Comparison of ENCODE assay signal across 10 cellular contexts in genomic region chr7:137985253-137985896, GRCh38. TPM values are rescaled to one million over a fixed set of nuclear protein-coding genes. Genes with fewer than 3 reads are reported as not detected.
DNase-seq lines count a peak whose midpoint lies in the region; ATAC-seq, FAIRE-seq and TF ChIP-seq lines count a peak whose summit lies in the region.
"Had no signal": no experiment of that assay in that cellular context is flagged by ENCODE, and none has a peak within 500 bp of the region (broad histone marks: within the 10 kb centered on the region; RNA-seq: fewer than 3 reads in every experiment).

No MANE protein-coding gene starts in this region.

- in situ Hi-C loops in K562 (cut with MboI), result no loop called here

- no peak for TF ChIP-seq CTCF in K562 (IDR thresholded peaks at IDR 0.05 in 2 of 3, conservative IDR thresholded peaks at IDR 0.05 in 1 of 3; ENCODE audit: insufficient read depth in 2 of 3, low read depth in 1 of 3, low read length in 3 of 3)
- TF ChIP-seq CTCF in thyroid gland (IDR thresholded peaks at IDR 0.05), result no peak

- CTCF ChIA-PET in K562 (lab: Yijun Ruan, JAX; ENCODE audit: low intra/inter-chr PET ratio), result interaction anchor here (0.7 kb wide), 1 partner anchor 20 kb away, joined by 3 read pairs; no protein-coding TSS in a partner anchor

- no peak overlapping the region for H3K4me2 ChIP-seq in K562 (ENCODE audit: insufficient read depth, low read length)

- H3K9me1 ChIP-seq in K562 (ENCODE audit: control insufficient read depth, insufficient read depth, low read length), result peaks cover 10% of the 10 kb centered on the region

- FAIRE-seq in K562 (lab: Jason Lieb, UNC), result no peak

- H3K27ac ChIP-seq in K562 (ENCODE audit: extremely low read depth, low read depth, low read length) (peak overlapping the region; percentile 38; the same call in 1 of the 3 replicates), thyroid gland (peak overlapping the region; percentile 73 to 91 (median 78))
- H3K27ac ChIP-seq: 22Rv1 had no signal

- 87% methylated on average over 8 of the region's 8 CpGs for WGBS in K562 (ENCODE audit: insufficient coverage, low coverage, missing lambda C conversion rate)
- WGBS in thyroid gland, 2 donors, result 47 to 59% methylated on average over 7 to 8 of the region's 8 CpGs

- ATAC-seq in HG02884 (IDR thresholded peaks at IDR 0.05; ENCODE audit: unreplicated experiment) (peak; percentile 44), K562 (peak; percentile 10; the same call in 1 of the 3 replicates)

- intact Hi-C loops in K562 (cut with micrococcal nuclease), result no loop called here
- intact Hi-C loops in thyroid gland (cut with DNase I), result no loop called here

- TF ChIP-seq RAD21 in K562 (CRISPR knock-in tag; conservative IDR thresholded peaks at IDR 0.05 in 1 of 2, IDR thresholded peaks at IDR 0.05 in 1 of 2), result no peak

- H2AFZ ChIP-seq in K562 (ENCODE audit: low read depth, low read length), result no peak overlapping the region

- TF ChIP-seq POLR2A in K562 (conservative IDR thresholded peaks at IDR 0.05) (no peak), thyroid gland (IDR thresholded peaks at IDR 0.05) (no peak)

- H3K27me3 ChIP-seq in K562 (ENCODE audit: control insufficient read depth in 2 of 2, insufficient read depth in 2 of 2, low read length in 2 of 2), result no peaks in the 10 kb centered on the region
- no peaks in the 10 kb centered on the region for H3K27me3 ChIP-seq in thyroid gland

- H3K4me3 ChIP-seq in K562 (no peak overlapping the region), thyroid gland (replicated peaks in 1 of 3) (no peak overlapping the region)

- H3K4me1 ChIP-seq in K562 (replicated peaks in 1 of 2; ENCODE audit: control insufficient read depth in 2 of 2, insufficient read depth in 2 of 2, low read length in 2 of 2), result peaks cover 41 to 53% of the 10 kb centered on the region in 2 experiments
- H3K4me1 ChIP-seq in thyroid gland, result peaks cover 84 to 99% of the 10 kb centered on the region in 2 donors

- H4K20me1 ChIP-seq in K562 (replicated peaks; ENCODE audit: control insufficient read depth, insufficient read depth, low read length), result peaks cover 26% of the 10 kb centered on the region

- BruUV-seq in K562 (replicated peaks; lab: Mats Ljungman, UMichigan), result no TSS peak

- peaks cover 96% of the 10 kb centered on the region for H3K79me2 ChIP-seq in K562 (ENCODE audit: control insufficient read depth, insufficient read depth, low read length)

- POLR2A ChIA-PET in K562 (lab: Yijun Ruan, JAX), result interaction anchor here (0.5 to 2.4 kb wide), 5 partner anchors 8 to 22 kb away, joined by 3 to 14 read pairs (median 3); no protein-coding TSS in a partner anchor

- no peak for TF ChIP-seq EP300 in K562 (IDR thresholded peaks at IDR 0.05; ENCODE audit: low read length)

- H3K36me3 ChIP-seq in K562 (ENCODE audit: control insufficient read depth, insufficient read depth, low read length), result peaks cover 22% of the 10 kb centered on the region
- no peaks in the 10 kb centered on the region for H3K36me3 ChIP-seq in thyroid gland

- DNase-seq in NCI-H1417 (lab: John Stamatoyannopoulos, UW) (peak in 2 of 3 experiments; percentile 28 to 65), NCI-H1417 treated with DMSO at 0.1 percent for 48 hours (lab: John Stamatoyannopoulos, UW) (no peak), K562 (ENCODE audit: extremely low read depth in 1 of 4, low spot score in 3 of 4) (no peak), thyroid gland (no peak), NCI-H524 (lab: John Stamatoyannopoulos, UW) (no peak), amniotic stem cell (lab: John Stamatoyannopoulos, UW) (no peak), GF-D8 (lab: John Stamatoyannopoulos, UW) (no peak)
- DNase-seq: stimulated activated CD4-positive, alpha-beta T cell treated with anti-CD3 and anti-CD28 coated beads, Interleukin-2, amount 100 ng/mL, for 24 hours had no signal

- H3K9ac ChIP-seq in K562 (ENCODE audit: insufficient read depth in 1 of 2, low read depth in 2 of 2, low read length in 2 of 2), result peak overlapping the region; percentile 7 to 55; a peak in 3 of 4 replicates

- H3K9me3 ChIP-seq in K562 (replicated peaks; ENCODE audit: control insufficient read depth, insufficient read depth, low read depth, low read length) (no peaks in the 10 kb centered on the region; the same call in 1 of the 2 replicates), thyroid gland (no peaks in the 10 kb centered on the region)

TF ChIP-seq in K562, 482 proteins besides CTCF, POLR2A, EP300 and RAD21:
- TF ChIP-seq, protein P1, sequence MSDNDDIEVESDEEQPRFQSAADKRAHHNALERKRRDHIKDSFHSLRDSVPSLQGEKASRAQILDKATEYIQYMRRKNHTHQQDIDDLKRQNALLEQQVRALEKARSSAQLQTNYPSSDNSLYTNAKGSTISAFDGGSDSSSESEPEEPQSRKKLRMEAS (CRISPR knock-in tag; IDR thresholded peaks at IDR 0.05), result peak; percentile 37; the same call in 1 of the 2 replicates
- TF ChIP-seq HEY1 (CRISPR knock-in tag; IDR thresholded peaks at IDR 0.05; ENCODE audit: borderline replicate concordance) (no peak), ZNF584 (CRISPR knock-in tag; IDR thresholded peaks at IDR 0.05; ENCODE audit: low read depth) (no peak), BRCA1 (IDR thresholded peaks at IDR 0.05) (no peak), BRCA1 (CRISPR knock-in tag; IDR thresholded peaks at IDR 0.05) (peak; percentile 46; the same call in 1 of the 2 replicates), TEAD4 (IDR thresholded peaks at IDR 0.05; ENCODE audit: low read length) (no peak), TEAD4 (CRISPR knock-in tag; IDR thresholded peaks at IDR 0.05; ENCODE audit: borderline replicate concordance) (no peak), ZFP1 (CRISPR knock-in tag; IDR thresholded peaks at IDR 0.05) (no peak), ZC3H4 (CRISPR knock-in tag; IDR thresholded peaks at IDR 0.05; ENCODE audit: borderline replicate concordance) (peak; percentile 64; the same call in 1 of the 2 replicates)
- TF ChIP-seq, protein P2, sequence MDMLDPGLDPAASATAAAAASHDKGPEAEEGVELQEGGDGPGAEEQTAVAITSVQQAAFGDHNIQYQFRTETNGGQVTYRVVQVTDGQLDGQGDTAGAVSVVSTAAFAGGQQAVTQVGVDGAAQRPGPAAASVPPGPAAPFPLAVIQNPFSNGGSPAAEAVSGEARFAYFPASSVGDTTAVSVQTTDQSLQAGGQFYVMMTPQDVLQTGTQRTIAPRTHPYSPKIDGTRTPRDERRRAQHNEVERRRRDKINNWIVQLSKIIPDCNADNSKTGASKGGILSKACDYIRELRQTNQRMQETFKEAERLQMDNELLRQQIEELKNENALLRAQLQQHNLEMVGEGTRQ (CRISPR knock-in tag; IDR thresholded peaks at IDR 0.05), result no peak

RNA-seq across cellular contexts. Expression of gene CREB3L2, which starts 16.5 kb away (rescaled TPM):
- 58.2 and 65.5 TPM in 2 replicates for total RNA-seq in K562 (2011; cell fraction: chromatin; rRNA removed; ENCODE audit: low replicate concordance)
- total RNA-seq in K562 (2011; cell fraction: nucleolus; rRNA removed), result 39.9 and 41.2 TPM in 2 replicates
- total RNA-seq in K562 (2011; cell fraction: nucleoplasm; rRNA removed), result 52.9 and 82.7 TPM in 2 replicates
- total RNA-seq in K562 (2014; rRNA removed), result 10.2 and 19.6 TPM in 2 replicates
- 13.8 and 15.2 TPM in 2 replicates for total RNA-seq in K562 (2014; rRNA removed; fragmentation: Illumina TruSeq; extraction: Trizol)
- 16.0 and 17.5 TPM in 2 replicates for total RNA-seq in K562 (2015; rRNA removed; fragmentation: Illumina TruSeq; extraction: Trizol)
- 44.7 and 45.6 TPM in 2 replicates for total RNA-seq in K562 (2021)
- polyA plus RNA-seq in K562 (2011; rRNA removed), result 17.1 and 37.9 TPM in 2 replicates
- 15.4 and 27.7 TPM in 2 replicates for polyA plus RNA-seq in K562 (2011; cell fraction: cytosol; rRNA removed)
- polyA plus RNA-seq in K562 (2011; cell fraction: nucleus; rRNA removed), result 24.4 and 31.2 TPM in 2 replicates
- 20.5 and 29.6 TPM in 2 replicates for polyA plus RNA-seq in K562 (2012)
- polyA plus RNA-seq in K562 (2014; fragmentation: Illumina TruSeq; extraction: Trizol), result 26.9 and 27.4 TPM in 2 replicates
- 1 to 10 TPM; 7.1 to 8.8 TPM for polyA plus RNA-seq in K562 (2014; fragmentation: Nextera tagmentation; extraction: Ambion mirVana)
- polyA plus RNA-seq in K562 (2014; rRNA removed), result 15.8 and 18.7 TPM in 2 replicates
- polyA minus RNA-seq in K562 (2011; rRNA and poly(A)+ RNA removed), result 30.2 and 46.2 TPM in 2 replicates
- polyA minus RNA-seq in K562 (2011; cell fraction: cytosol; rRNA and poly(A)+ RNA removed), result 19.4 and 34.7 TPM in 2 replicates
- 24.1 and 55.8 TPM in 2 replicates for polyA minus RNA-seq in K562 (2011; cell fraction: nucleus; rRNA and poly(A)+ RNA removed)
- 100 to 1,000 TPM in 2 of 4 donors, 10 to 100 TPM in 2; 86.1 to 143 (median 103) TPM for total RNA-seq in thyroid gland

Comparison
In these comparisons a context has a peak if more than half of its experiments do, and no peak if none do; other contexts are left out.
1. DNase-seq: peak in NCI-H1417 (2 of 3); none in NCI-H1417 treated with DMSO at 0.1 percent for 48 hours (single experiment), K562 (0 of 4), thyroid gland (0 of 2), NCI-H524 (0 of 2), amniotic stem cell (single experiment) and GF-D8 (single experiment).